Comparison of ENCODE assay signal across 8 cellular contexts in genomic region chr1:193417945-193418744, GRCh38.
DNase-seq lines count a peak whose midpoint lies in the region; ATAC-seq, FAIRE-seq and TF ChIP-seq lines count a peak whose summit lies in the region.

No MANE protein-coding gene starts in this region.

- H3K9me3 ChIP-seq in Karpas-422 (ENCODE audit: low read length) (no peaks in the 10 kb centered on the region), adipocyte (ENCODE audit: control insufficient read depth, low read length) (no peaks in the 10 kb centered on the region), HepG2 (ENCODE audit: low read length) (no peaks in the 10 kb centered on the region), uterus (no peaks in the 10 kb centered on the region)

- no peaks in the 10 kb centered on the region for H3K9me2 ChIP-seq in Karpas-422 (replicated peaks; ENCODE audit: insufficient read depth, low read length)

- no peaks in the 10 kb centered on the region for H3K4me1 ChIP-seq in Karpas-422 (ENCODE audit: low read length)
- H3K4me1 ChIP-seq in adipocyte (ENCODE audit: control insufficient read depth, insufficient read depth, low read length): peaks cover 5% of the 10 kb centered on the region
- H3K4me1 ChIP-seq in HepG2 (ENCODE audit: insufficient read depth, low read length): no peaks in the 10 kb centered on the region
- H3K4me1 ChIP-seq in uterus: no peaks in the 10 kb centered on the region

- no peak overlapping the region for H3K9ac ChIP-seq in Karpas-422 (ENCODE audit: low read length)
- peak overlapping the region; percentile 10 for H3K9ac ChIP-seq in adipocyte (ENCODE audit: low read length)
- H3K9ac ChIP-seq in HepG2 (ENCODE audit: insufficient read depth, low read depth, low read length): no peak overlapping the region; the same call in 1 of the 2 replicates

- H4K20me1 ChIP-seq in Karpas-422 (ENCODE audit: insufficient read depth, low read depth, low read length) (no peaks in the 10 kb centered on the region), HepG2 (ENCODE audit: insufficient read depth, low read length) (no peaks in the 10 kb centered on the region)

- H3K9me3 Mint-ChIP-seq in activated naive CD4-positive, alpha-beta T cell treated with anti-CD3 and anti-CD28 coated beads, Interleukin-2, amount 10 ng/mL, durations not matched to agents 7 days and 5 days: peaks cover 16% of the 10 kb centered on the region

- peak overlapping the region; percentile 52 for H3K4me3 Mint-ChIP-seq in activated naive CD4-positive, alpha-beta T cell treated with anti-CD3 and anti-CD28 coated beads, Interleukin-2, amount 10 ng/mL, durations not matched to agents 7 days and 5 days

- no peaks in the 10 kb centered on the region for H3K36me3 ChIP-seq in Karpas-422 (ENCODE audit: insufficient read depth, low read length)
- no peaks in the 10 kb centered on the region for H3K36me3 ChIP-seq in adipocyte (ENCODE audit: control insufficient read depth, insufficient read depth, low read length, severe bottlenecking)
- H3K36me3 ChIP-seq in HepG2 (replicated peaks in 1 of 2; ENCODE audit: control insufficient read depth in 1 of 2, insufficient read depth in 2 of 2, low read length in 2 of 2): no peaks in the 10 kb centered on the region
- no peaks in the 10 kb centered on the region for H3K36me3 ChIP-seq in uterus

- no peak overlapping the region for H3K4me3 ChIP-seq in Karpas-422 (ENCODE audit: low read length)
- H3K4me3 ChIP-seq in adipocyte (ENCODE audit: low read length): peak overlapping the region; percentile 77
- H3K4me3 ChIP-seq in HepG2 (replicated peaks in 1 of 3; ENCODE audit: insufficient read depth in 1 of 3, low read depth in 2 of 3, low read length in 3 of 3): peak overlapping the region in 2 of 3 experiments; percentile 14 to 50; a peak in 3 of 6 replicates
- peak overlapping the region; percentile 2 to 28 for H3K4me3 ChIP-seq in uterus

- TF ChIP-seq RAD21 in HepG2 (CRISPR knock-in tag; IDR thresholded peaks at IDR 0.05): no peak

- no peaks in the 10 kb centered on the region for H3K27me3 Mint-ChIP-seq in activated naive CD4-positive, alpha-beta T cell treated with anti-CD3 and anti-CD28 coated beads, Interleukin-2, amount 10 ng/mL, durations not matched to agents 7 days and 5 days

- TF ChIP-seq EP300 in HepG2 (IDR thresholded peaks at IDR 0.05; ENCODE audit: low read depth in 2 of 2, low read length in 2 of 2) (no peak), HepG2 (CRISPR knock-in tag; IDR thresholded peaks at IDR 0.05; ENCODE audit: borderline replicate concordance) (no peak)

- H3K4me1 Mint-ChIP-seq in activated naive CD4-positive, alpha-beta T cell treated with anti-CD3 and anti-CD28 coated beads, Interleukin-2, amount 10 ng/mL, durations not matched to agents 7 days and 5 days: peaks cover 53% of the 10 kb centered on the region

- no TSS peak for BruUV-seq in HepG2 (replicated peaks; lab: Mats Ljungman, UMichigan)

- H3K4me2 ChIP-seq in Karpas-422 (ENCODE audit: low read depth, low read length, poor library complexity, severe bottlenecking): peak overlapping the region; percentile 20
- H3K4me2 ChIP-seq in HepG2 (ENCODE audit: low read depth, low read length): peak overlapping the region; percentile 47

- in situ Hi-C loops in HepG2 (cut with HindIII; ENCODE audit: extremely low pct_ligation_motif_present, low pct_unique_long_range_greater_than_20kb): no loop called here

- intact Hi-C loops in HepG2 (cut with micrococcal nuclease; ENCODE audit: unreplicated experiment) (no loop called here), uterus (cut with DNase I; ENCODE audit: low total_unique reads) (no loop called here)

- peak overlapping the region; percentile 72 for H3K27ac Mint-ChIP-seq in activated naive CD4-positive, alpha-beta T cell treated with anti-CD3 and anti-CD28 coated beads, Interleukin-2, amount 10 ng/mL, durations not matched to agents 7 days and 5 days

- POLR2A ChIA-PET in HepG2 (lab: Yijun Ruan, JAX): no interaction called here

- DNase-seq in activated naive CD4-positive, alpha-beta T cell treated with anti-CD3 and anti-CD28 coated beads, Interleukin-2, amount 10 ng/mL, durations not matched to agents 7 days and 5 days: peak; percentile 29
- no peak for DNase-seq in activated naive CD4-positive, alpha-beta T cell treated with anti-CD3 and anti-CD28 coated beads, Interleukin-2, amount 50 U/mL, for 16 hours
- DNase-seq in Karpas-422 (no peak), adipocyte (ENCODE audit: low read depth) (peak; percentile 62), HepG2 (ENCODE audit: low spot score) (no peak), uterus (no peak), SKM-1 (lab: John Stamatoyannopoulos, UW; ENCODE audit: unreplicated experiment) (no peak), NCI-H510A treated with DMSO at 0.1 percent for 48 hours (lab: John Stamatoyannopoulos, UW) (no peak)

- H2AFZ ChIP-seq in Karpas-422 (ENCODE audit: low read length) (no peak overlapping the region), HepG2 (ENCODE audit: low read length) (peak overlapping the region; percentile 76)

- H3K27me3 ChIP-seq in Karpas-422 (ENCODE audit: low read length): no peaks in the 10 kb centered on the region
- no peaks in the 10 kb centered on the region for H3K27me3 ChIP-seq in adipocyte (replicated peaks; ENCODE audit: control insufficient read depth, insufficient read depth, low read length)
- no peaks in the 10 kb centered on the region; a peak in 1 of 5 replicates for H3K27me3 ChIP-seq in HepG2 (ENCODE audit: control insufficient read depth in 1 of 2, insufficient read depth in 2 of 2, low read length in 2 of 2)
- no peaks in the 10 kb centered on the region for H3K27me3 ChIP-seq in uterus

- H3K79me2 ChIP-seq in Karpas-422 (ENCODE audit: low read length) (no peaks in the 10 kb centered on the region), HepG2 (ENCODE audit: insufficient read depth, low read length) (no peaks in the 10 kb centered on the region)

- TF ChIP-seq POLR2A in HepG2 (IDR thresholded peaks at IDR 0.05; ENCODE audit: insufficient read depth in 1 of 2, low read depth in 2 of 2, low read length in 2 of 2) (no peak), uterus (IDR thresholded peaks at IDR 0.05) (no peak)

- 2% methylated on average over 4 of the region's 4 CpGs for WGBS in HepG2 (ENCODE audit: low lambda C conversion rate)

- TF ChIP-seq CTCF in HepG2 (CRISPR knock-in tag; IDR thresholded peaks at IDR 0.05): no peak
- no peak for TF ChIP-seq CTCF in uterus (IDR thresholded peaks at IDR 0.05)

- ATAC-seq in HepG2: peak; percentile 74

- H3K27ac ChIP-seq in Karpas-422 (ENCODE audit: low read length) (no peak overlapping the region), HepG2 (ENCODE audit: extremely low read length, insufficient read depth, low read length) (no peak overlapping the region), uterus (peak overlapping the region; percentile 53 to 62)

- CTCF ChIA-PET in activated naive CD4-positive, alpha-beta T cell treated with anti-CD3 and anti-CD28 coated beads, Interleukin-2, amount 10 ng/mL, durations not matched to agents 7 days and 5 days (lab: Charles Lee): interaction anchor here (1.2 kb wide), 1 partner anchor 40 kb away, joined by 3 read pairs; no protein-coding TSS in a partner anchor
- CTCF ChIA-PET in HepG2 (lab: Yijun Ruan, JAX; ENCODE audit: low intra/inter-chr PET ratio, low total read pairs): no interaction called here

- FAIRE-seq in HepG2 (lab: Jason Lieb, UNC): no peak

- peaks cover 19% of the 10 kb centered on the region for H3K36me3 Mint-ChIP-seq in activated naive CD4-positive, alpha-beta T cell treated with anti-CD3 and anti-CD28 coated beads, Interleukin-2, amount 10 ng/mL, durations not matched to agents 7 days and 5 days

TF ChIP-seq in HepG2, 621 proteins besides CTCF, POLR2A, EP300 and RAD21:
- TF ChIP-seq CBX2 (IDR thresholded peaks at IDR 0.05; ENCODE audit: low read depth, low read length) (no peak), CBX2 (CRISPR knock-in tag; IDR thresholded peaks at IDR 0.05; ENCODE audit: low read depth) (no peak), IRF2 (CRISPR knock-in tag; IDR thresholded peaks at IDR 0.05) (0 out of 2 replicates have a peak, but pooled peaks have one; percentile 18)
TF ChIP-seq in HepG2: peak in this region for 1.

Comparison
In these comparisons a context has a peak if more than half of its experiments do, and no peak if none do; other contexts are left out.
1. DNase-seq: peak in activated naive CD4-positive, alpha-beta T cell treated with anti-CD3 and anti-CD28 coated beads, Interleukin-2, amount 10 ng/mL, durations not matched to agents 7 days and 5 days (single experiment) and adipocyte (single experiment); none in activated naive CD4-positive, alpha-beta T cell treated with anti-CD3 and anti-CD28 coated beads, Interleukin-2, amount 50 U/mL, for 16 hours (single experiment), Karpas-422 (single experiment), HepG2 (single experiment), uterus (0 of 2), SKM-1 (single experiment) and NCI-H510A treated with DMSO at 0.1 percent for 48 hours (single experiment).
2. H3K27ac ChIP-seq: peak in uterus (2 of 2); none in Karpas-422 (single experiment) and HepG2 (single experiment).